19 cellular contexts compared by ENCODE assay signal in the genomic region with DNA sequence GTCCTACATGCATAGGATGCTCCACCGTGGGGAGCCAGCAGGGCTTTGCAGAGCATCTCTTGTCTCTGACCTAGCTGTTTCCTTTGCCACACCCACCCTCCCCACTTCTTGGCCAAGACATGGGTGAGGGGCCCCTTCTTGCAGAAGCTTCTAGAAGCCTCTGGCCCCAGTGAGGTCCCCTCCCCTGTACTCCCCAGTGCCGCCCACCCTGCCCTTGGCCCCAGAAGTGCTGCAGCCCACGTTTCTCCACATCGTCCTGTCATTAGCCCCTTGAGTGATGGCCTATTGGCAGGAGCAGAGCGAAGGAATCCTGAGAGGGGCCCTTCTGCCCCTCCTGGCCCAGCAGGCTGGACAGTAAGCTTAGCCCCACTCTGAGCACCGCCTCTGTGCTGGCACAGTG. TPM values are rescaled to one million over a fixed set of nuclear protein-coding genes. Genes with fewer than 3 reads are reported as not detected.
DNase-seq lines count a peak whose midpoint lies in the region; ATAC-seq and TF ChIP-seq lines count a peak whose summit lies in the region.
"Had no signal": no experiment of that assay in that cellular context is flagged by ENCODE, and none has a peak within 500 bp of the region (broad histone marks: within the 10 kb centered on the region; RNA-seq: fewer than 3 reads in every experiment).

No MANE protein-coding gene starts in this region.

- TF ChIP-seq CTCF in MCF 10A (IDR thresholded peaks at IDR 0.05; ENCODE audit: unreplicated experiment), result no peak
- TF ChIP-seq CTCF in breast epithelium (IDR thresholded peaks at IDR 0.05), result no peak

- H3K4me1 Mint-ChIP-seq in MCF 10A (ENCODE audit: insufficient read depth, unreplicated experiment), result peaks cover 6% of the 10 kb centered on the region
- peaks cover 53% of the 10 kb centered on the region for H3K4me1 Mint-ChIP-seq in T-helper 1 cell treated with Interleukin-12 subunit alpha and Interleukin-12 subunit beta and Interleukin-4 antibody, amounts not matched to agents 30 μg/mL and 1 μg/mL, for 36 hours (ENCODE audit: low read depth)

- H3K4me3 Mint-ChIP-seq in MCF 10A (ENCODE audit: unreplicated experiment), result no peak overlapping the region
- peak overlapping the region; percentile 69 for H3K4me3 Mint-ChIP-seq in T-helper 1 cell treated with Interleukin-12 subunit alpha and Interleukin-12 subunit beta and Interleukin-4 antibody, amounts not matched to agents 30 μg/mL and 1 μg/mL, for 36 hours

- H3K27me3 ChIP-seq in breast epithelium (no peaks in the 10 kb centered on the region), layer of hippocampus (ENCODE audit: control insufficient read depth, insufficient read depth, low read length) (no peaks in the 10 kb centered on the region)
- H3K27me3 ChIP-seq: brain microvascular endothelial cell had no signal

- H3K27ac ChIP-seq in breast epithelium, result peak overlapping the region in 1 of 2 donors; percentile 93
- peak overlapping the region; percentile 77 for H3K27ac ChIP-seq in layer of hippocampus (ENCODE audit: low read depth, low read length)
- peak overlapping the region; percentile 61 for H3K27ac ChIP-seq in temporal lobe (ENCODE audit: low read depth, low read length)
- H3K27ac ChIP-seq: brain microvascular endothelial cell, VCaP had no signal

- BruUV-seq in MCF 10A (replicated peaks; lab: Mats Ljungman, UMichigan), result no TSS peak

- DNase-seq in MCF 10A (ENCODE audit: unreplicated experiment) (no peak), breast epithelium (ENCODE audit: low spot score in 2 of 2) (no peak), mucosa of gallbladder (ENCODE audit: low spot score) (no peak)
- DNase-seq: brain microvascular endothelial cell, NCI-H1417, NCI-H345, small intestine, substantia nigra had no signal

- peak overlapping the region; percentile 6 for H3K27ac Mint-ChIP-seq in MCF 10A (ENCODE audit: low read depth, unreplicated experiment)
- H3K27ac Mint-ChIP-seq in T-helper 1 cell treated with Interleukin-12 subunit alpha and Interleukin-12 subunit beta and Interleukin-4 antibody, amounts not matched to agents 30 μg/mL and 1 μg/mL, for 36 hours, result peak overlapping the region; percentile 85

- H3K36me3 ChIP-seq in breast epithelium, result no peaks in the 10 kb centered on the region
- H3K36me3 ChIP-seq: brain microvascular endothelial cell had no signal

- POLR2A ChIA-PET in MCF 10A (lab: Yijun Ruan, JAX), result no interaction called here

- H3K9me3 Mint-ChIP-seq in MCF 10A (ENCODE audit: unreplicated experiment), result peaks cover 7% of the 10 kb centered on the region
- H3K9me3 Mint-ChIP-seq in T-helper 1 cell treated with Interleukin-12 subunit alpha and Interleukin-12 subunit beta and Interleukin-4 antibody, amounts not matched to agents 30 μg/mL and 1 μg/mL, for 36 hours, result peaks cover 9% of the 10 kb centered on the region

- no peak for TF ChIP-seq POLR2A in breast epithelium (IDR thresholded peaks at IDR 0.05)

- no peak for ATAC-seq in GM18870 (IDR thresholded peaks at IDR 0.05; ENCODE audit: unreplicated experiment)
- no peak for ATAC-seq in HG03280 (IDR thresholded peaks at IDR 0.05; ENCODE audit: unreplicated experiment)

- no peaks in the 10 kb centered on the region for H3K4me1 ChIP-seq in breast epithelium

- H3K36me3 Mint-ChIP-seq in MCF 10A (ENCODE audit: insufficient read depth, unreplicated experiment), result no peaks in the 10 kb centered on the region
- H3K36me3 Mint-ChIP-seq in T-helper 1 cell treated with Interleukin-12 subunit alpha and Interleukin-12 subunit beta and Interleukin-4 antibody, amounts not matched to agents 30 μg/mL and 1 μg/mL, for 36 hours (ENCODE audit: low read depth), result peaks cover 27% of the 10 kb centered on the region

- H3K4me3 ChIP-seq in breast epithelium, result no peak overlapping the region
- H3K4me3 ChIP-seq: K562 had no signal

- intact Hi-C loops in MCF 10A (cut with micrococcal nuclease) (no loop called here), breast epithelium (cut with DNase I; ENCODE audit: low total_unique reads) (no loop called here)

- H3K9me3 ChIP-seq in breast epithelium, result no peaks in the 10 kb centered on the region

- CTCF ChIA-PET in MCF 10A (lab: Yijun Ruan, JAX), result no interaction called here

- H3K27me3 Mint-ChIP-seq in MCF 10A (ENCODE audit: insufficient read depth, unreplicated experiment), result peaks cover 22% of the 10 kb centered on the region
- H3K27me3 Mint-ChIP-seq in T-helper 1 cell treated with Interleukin-12 subunit alpha and Interleukin-12 subunit beta and Interleukin-4 antibody, amounts not matched to agents 30 μg/mL and 1 μg/mL, for 36 hours (ENCODE audit: low read depth), result no peaks in the 10 kb centered on the region

RNA-seq across cellular contexts. Expression of a gene that starts 43.7 kb away (rescaled TPM):
- total RNA-seq in MCF 10A (2022) (not detected in 2 replicates), breast epithelium (10 to 100 TPM; 33.4 to 67.5 (median 49.0) TPM), temporal lobe (0.98 TPM), mucosa of gallbladder (25.8 TPM)
- total RNA-seq: fibroblast of villous mesenchyme, lung microvascular endothelial cell, osteocyte, SK-MEL-5 had no signal

Comparison
In these comparisons a context has a peak if more than half of its experiments do, and no peak if none do; other contexts are left out.
1. RNA of a gene that starts 43.7 kb away (total RNA-seq): 33.4 to 67.5 TPM in breast epithelium and 25.8 TPM in mucosa of gallbladder (single experiment); 0.98 TPM in temporal lobe (single experiment) and not detected in MCF 10A; every median in the first group is over 10 times any median in the second.